In genomic region chr14:56494167-56494566, GRCh38 we compare ENCODE assay signal across 24 cellular contexts.
A peak's percentile ranks its signal among the peaks of the same experiment; 100 is the strongest.
DNase-seq lines count a peak whose midpoint lies in the region; ATAC-seq, FAIRE-seq and TF ChIP-seq lines count a peak whose summit lies in the region.
"Had no signal": no experiment of that assay in that cellular context is flagged by ENCODE, and none has a peak within 500 bp of the region (broad histone marks: within the 10 kb centered on the region; RNA-seq: fewer than 3 reads in every experiment).

No MANE protein-coding gene starts in this region.

- no peaks in the 10 kb centered on the region for H3K27me3 ChIP-seq in right atrium auricular region
- H3K27me3 ChIP-seq: BLaER1, Peyer's patch had no signal

- H3K4me1 ChIP-seq in right atrium auricular region = peaks cover 0 to 5% of the 10 kb centered on the region in 2 donors
- peaks cover 0 to 2% of the 10 kb centered on the region in 2 donors for H3K4me1 ChIP-seq in kidney (ENCODE audit: control insufficient read depth in 1 of 2, insufficient read depth in 1 of 2, low read depth in 1 of 2, low read length in 2 of 2)

- no peak overlapping the region for H3K9ac ChIP-seq in kidney (ENCODE audit: low read length in 2 of 2)
- H3K9ac ChIP-seq: BLaER1 had no signal

- no peak for FAIRE-seq in kidney (lab: Jason Lieb, UNC)
- FAIRE-seq: A204.1, GM12892, GM18507, HepG2 had no signal

- H3K9me3 ChIP-seq in right atrium auricular region = no peaks in the 10 kb centered on the region
- H3K9me3 ChIP-seq in kidney (ENCODE audit: control insufficient read depth in 1 of 2, low read length in 2 of 2) = no peaks in the 10 kb centered on the region
- H3K9me3 ChIP-seq: BLaER1, Peyer's patch had no signal

- no peaks in the 10 kb centered on the region for H3K36me3 ChIP-seq in right atrium auricular region
- H3K36me3 ChIP-seq in kidney (ENCODE audit: control insufficient read depth in 1 of 2, insufficient read depth in 2 of 2, low read length in 2 of 2) = no peaks in the 10 kb centered on the region
- H3K36me3 ChIP-seq: BLaER1, Peyer's patch had no signal

- no peak for TF ChIP-seq CTCF in right atrium auricular region (IDR thresholded peaks at IDR 0.05)
- TF ChIP-seq CTCF in kidney (IDR thresholded peaks at IDR 0.05; ENCODE audit: borderline replicate concordance, extremely low read depth, insufficient read depth) = no peak

- no peak overlapping the region for H3K27ac ChIP-seq in right atrium auricular region
- no peak overlapping the region for H3K27ac ChIP-seq in kidney (ENCODE audit: low read depth in 2 of 2, low read length in 2 of 2)
- H3K27ac ChIP-seq: BLaER1, Peyer's patch, SK-N-MC had no signal

- DNase-seq in Right ventricle myocardium inferior (ENCODE audit: missing footprints) (no peak), right atrium auricular region (ENCODE audit: low spot score) (no peak), NCI-H2029 treated with DMSO at 0.1 percent for 48 hours (lab: John Stamatoyannopoulos, UW) (peak; percentile 21), cerebellum (ENCODE audit: low spot score) (peak; percentile 32), medulla oblongata (ENCODE audit: extremely low spot score) (peak; percentile 24), kidney (no peak), SK-N-DZ (ENCODE audit: low spot score) (no peak)
- DNase-seq: CD8-positive, alpha-beta T cell; DMS53; EL; GOT3; KG1; NCI-H1417 treated with DMSO at 0.1 percent for 48 hours; NCI-H226; NCI-H526; NK-92 treated with Interleukin-12 subunit alpha and Interleukin-12 subunit beta, amount 100 ng/mL, for 24 hours; Peyer's patch had no signal

- intact Hi-C loops in Right ventricle myocardium inferior (cut with DNase I) = loop anchor here (10.0 kb wide), 2 partner anchors 81 to 191 kb away; partner anchors contain the start of gene TMEM260
- intact Hi-C loops in kidney (cut with DNase I) = no loop called here

- peak; percentile 80 for ATAC-seq in Right ventricle myocardium inferior
- ATAC-seq in GM21447 (IDR thresholded peaks at IDR 0.05; ENCODE audit: unreplicated experiment) = no peak
- ATAC-seq: CD8-positive, alpha-beta T cell; HepG2 had no signal

- H3K4me3 ChIP-seq in right atrium auricular region (no peak overlapping the region), kidney (ENCODE audit: low read length in 2 of 2) (no peak overlapping the region)
- H3K4me3 ChIP-seq: BLaER1, Peyer's patch, SK-N-MC had no signal

Comparison
In these comparisons a context has a peak if more than half of its experiments do, and no peak if none do; other contexts are left out.
1. DNase-seq: peak in NCI-H2029 treated with DMSO at 0.1 percent for 48 hours (single experiment), cerebellum (single experiment) and medulla oblongata (single experiment); none in Right ventricle myocardium inferior (single experiment), right atrium auricular region (single experiment), kidney (single experiment) and SK-N-DZ (single experiment).